11 cellular contexts compared by ENCODE assay signal in genomic region chr17:80006339-80006720, GRCh38. TPM values are rescaled to one million over a fixed set of nuclear protein-coding genes. Genes with fewer than 3 reads are reported as not detected.
DNase-seq lines count a peak whose midpoint lies in the region; ATAC-seq and TF ChIP-seq lines count a peak whose summit lies in the region.
"Had no signal": no experiment of that assay in that cellular context is flagged by ENCODE, and none has a peak within 500 bp of the region (broad histone marks: within the 10 kb centered on the region; RNA-seq: fewer than 3 reads in every experiment).

No MANE protein-coding gene starts in this region.

- no peaks in the 10 kb centered on the region for H3K27me3 Mint-ChIP-seq in activated naive CD8-positive, alpha-beta T cell
- no peaks in the 10 kb centered on the region for H3K27me3 Mint-ChIP-seq in activated naive CD8-positive, alpha-beta T cell treated with anti-CD3 and anti-CD28 coated beads, Interleukin-2, amount 50 U/mL, for 24 hours
- H3K27me3 Mint-ChIP-seq: activated B cell treated with CpG ODN at 0.5 μM for 24 hours; activated naive CD8-positive, alpha-beta T cell treated with anti-CD3 and anti-CD28 coated beads, Interleukin-2, amount 10 ng/mL, durations not matched to agents 7 days and 5 days had no signal

- peaks cover 28% of the 10 kb centered on the region for H3K79me2 ChIP-seq in hepatocyte

- H3K27ac Mint-ChIP-seq in activated naive CD8-positive, alpha-beta T cell = no peak overlapping the region
- H3K27ac Mint-ChIP-seq in activated naive CD8-positive, alpha-beta T cell treated with anti-CD3 and anti-CD28 coated beads, Interleukin-2, amount 50 U/mL, for 24 hours = no peak overlapping the region
- H3K27ac Mint-ChIP-seq: activated B cell treated with CpG ODN at 0.5 μM for 24 hours; activated naive CD8-positive, alpha-beta T cell treated with anti-CD3 and anti-CD28 coated beads, Interleukin-2, amount 10 ng/mL, durations not matched to agents 7 days and 5 days had no signal

- H3K27ac ChIP-seq in SK-N-MC = no peak overlapping the region
- H3K27ac ChIP-seq in hepatocyte = peak overlapping the region; percentile 29
- H3K27ac ChIP-seq in prostate gland = peak overlapping the region; percentile 31 to 50
- no peak overlapping the region for H3K27ac ChIP-seq in RWPE1

- no peaks in the 10 kb centered on the region for H3K9me2 ChIP-seq in hepatocyte (replicated peaks; ENCODE audit: insufficient read depth)

- peak overlapping the region; percentile 78 for H3K4me2 ChIP-seq in hepatocyte

- no peaks in the 10 kb centered on the region for H3K27me3 ChIP-seq in hepatocyte
- no peaks in the 10 kb centered on the region for H3K27me3 ChIP-seq in prostate gland (replicated peaks; ENCODE audit: insufficient read depth)

- no peak for DNase-seq in activated naive CD8-positive, alpha-beta T cell treated with anti-CD3 and anti-CD28 coated beads, Interleukin-2, amount 50 U/mL, for 24 hours
- DNase-seq in SK-N-MC (ENCODE audit: low read depth, low spot score) (no peak), hepatocyte (ENCODE audit: low spot score) (no peak), prostate gland (ENCODE audit: low spot score) (no peak), RWPE1 (ENCODE audit: low spot score) (no peak), iPS-NIHi11 (ENCODE audit: low spot score) (no peak)
- DNase-seq: NCI-H1092 had no signal

- CTCF ChIA-PET in RWPE1 (lab: Yijun Ruan, JAX) = interaction anchor here (0.6 to 3.4 kb wide), 9 partner anchors 10 to 664 kb away, joined by 3 to 14 read pairs (median 4); no protein-coding TSS in a partner anchor

- TF ChIP-seq POLR2A in prostate gland (IDR thresholded peaks at IDR 0.05) = no peak

- POLR2A ChIA-PET in RWPE1 (lab: Yijun Ruan, JAX; ENCODE audit: low non-redundant PET) = no interaction called here

- H3K4me1 Mint-ChIP-seq in activated naive CD8-positive, alpha-beta T cell (ENCODE audit: low read depth) = peaks cover 6% of the 10 kb centered on the region
- H3K4me1 Mint-ChIP-seq in activated naive CD8-positive, alpha-beta T cell treated with anti-CD3 and anti-CD28 coated beads, Interleukin-2, amount 50 U/mL, for 24 hours = peaks cover 4% of the 10 kb centered on the region
- H3K4me1 Mint-ChIP-seq: activated naive CD8-positive, alpha-beta T cell treated with anti-CD3 and anti-CD28 coated beads, Interleukin-2, amount 10 ng/mL, durations not matched to agents 7 days and 5 days had no signal

- H3K9ac ChIP-seq in SK-N-MC (ENCODE audit: insufficient read length) = no peak overlapping the region

- H3K9me3 Mint-ChIP-seq in activated naive CD8-positive, alpha-beta T cell (ENCODE audit: low read depth) = no peaks in the 10 kb centered on the region
- H3K9me3 Mint-ChIP-seq in activated naive CD8-positive, alpha-beta T cell treated with anti-CD3 and anti-CD28 coated beads, Interleukin-2, amount 50 U/mL, for 24 hours = no peaks in the 10 kb centered on the region
- H3K9me3 Mint-ChIP-seq: activated B cell treated with CpG ODN at 0.5 μM for 24 hours; activated naive CD8-positive, alpha-beta T cell treated with anti-CD3 and anti-CD28 coated beads, Interleukin-2, amount 10 ng/mL, durations not matched to agents 7 days and 5 days had no signal

- ATAC-seq in activated naive CD8-positive, alpha-beta T cell treated with anti-CD3 and anti-CD28 coated beads, Interleukin-2, amount 50 U/mL, for 24 hours = no peak
- no peak for ATAC-seq in GM21786 (IDR thresholded peaks at IDR 0.05; ENCODE audit: unreplicated experiment)

- peaks cover 16% of the 10 kb centered on the region for H3K4me1 ChIP-seq in hepatocyte (ENCODE audit: insufficient read depth)
- peaks cover 9% of the 10 kb centered on the region for H3K4me1 ChIP-seq in prostate gland (replicated peaks)

- no peak overlapping the region for H2AFZ ChIP-seq in hepatocyte

- TF ChIP-seq CTCF in hepatocyte (IDR thresholded peaks at IDR 0.05; ENCODE audit: poor library complexity) = no peak
- TF ChIP-seq CTCF in prostate gland (IDR thresholded peaks at IDR 0.05) = no peak
- TF ChIP-seq CTCF in RWPE1 (conservative IDR thresholded peaks at IDR 0.05; ENCODE audit: low read depth) = no peak

- intact Hi-C loops in prostate gland (cut with DNase I) = loop anchor here (5.0 to 10.0 kb wide), 5 partner anchors 76 to 356 kb away; partner anchors contain the start of genes SGSH and SLC26A11

- peak overlapping the region; percentile 56 for H3K4me3 Mint-ChIP-seq in activated naive CD8-positive, alpha-beta T cell
- H3K4me3 Mint-ChIP-seq in activated naive CD8-positive, alpha-beta T cell treated with anti-CD3 and anti-CD28 coated beads, Interleukin-2, amount 50 U/mL, for 24 hours = no peak overlapping the region
- H3K4me3 Mint-ChIP-seq: activated B cell treated with CpG ODN at 0.5 μM for 24 hours; activated naive CD8-positive, alpha-beta T cell treated with anti-CD3 and anti-CD28 coated beads, Interleukin-2, amount 10 ng/mL, durations not matched to agents 7 days and 5 days had no signal

- no peaks in the 10 kb centered on the region for H3K36me3 ChIP-seq in SK-N-MC (ENCODE audit: insufficient read depth, low read length)
- H3K36me3 ChIP-seq in hepatocyte (replicated peaks; ENCODE audit: insufficient read depth, low read depth) = no peaks in the 10 kb centered on the region
- peaks cover 0 to 8% of the 10 kb centered on the region in 2 donors for H3K36me3 ChIP-seq in prostate gland

- no peaks in the 10 kb centered on the region for H3K36me3 Mint-ChIP-seq in activated naive CD8-positive, alpha-beta T cell
- H3K36me3 Mint-ChIP-seq in activated naive CD8-positive, alpha-beta T cell treated with anti-CD3 and anti-CD28 coated beads, Interleukin-2, amount 50 U/mL, for 24 hours (ENCODE audit: low read depth) = no peaks in the 10 kb centered on the region
- H3K36me3 Mint-ChIP-seq: activated naive CD8-positive, alpha-beta T cell treated with anti-CD3 and anti-CD28 coated beads, Interleukin-2, amount 10 ng/mL, durations not matched to agents 7 days and 5 days had no signal

- 77% methylated on average over 8 of the region's 8 CpGs for WGBS in hepatocyte (ENCODE audit: low lambda C conversion rate, missing lambda C conversion rate)
- 63% methylated on average over 8 of the region's 8 CpGs for WGBS in prostate gland

- no peaks in the 10 kb centered on the region for H4K20me1 ChIP-seq in hepatocyte (ENCODE audit: insufficient read depth, poor library complexity, severe bottlenecking)

- H3K9me3 ChIP-seq in SK-N-MC (ENCODE audit: low read depth, low read length) (no peaks in the 10 kb centered on the region), hepatocyte (ENCODE audit: low read depth) (no peaks in the 10 kb centered on the region), prostate gland (no peaks in the 10 kb centered on the region)

- H3K4me3 ChIP-seq in SK-N-MC (peak overlapping the region; percentile 52), hepatocyte (no peak overlapping the region), prostate gland (no peak overlapping the region)

RNA-seq across cellular contexts. Expression of gene TBC1D16, which starts 29.3 kb away (rescaled TPM):
- total RNA-seq in hepatocyte (28.8 and 38.1 TPM in 2 replicates), prostate gland (10 to 100 TPM; 29.1 to 41.9 TPM)
- 19.5 and 24.5 TPM in 2 replicates for polyA plus RNA-seq in hepatocyte

RNA-seq across cellular contexts. Expression of gene CCDC40, which starts 30.1 kb away (rescaled TPM):
- total RNA-seq in hepatocyte (2.2 and 3.0 TPM in 2 replicates), prostate gland (10 to 100 TPM; 11.8 to 19.7 TPM)
- 4.7 and 7.6 TPM in 2 replicates for polyA plus RNA-seq in hepatocyte

Comparison
In these comparisons a context has a peak if more than half of its experiments do, and no peak if none do; other contexts are left out.
1. H3K27ac ChIP-seq: peak in hepatocyte (single experiment) and prostate gland (2 of 2); none in SK-N-MC (single experiment) and RWPE1 (single experiment).